In the genomic region with DNA sequence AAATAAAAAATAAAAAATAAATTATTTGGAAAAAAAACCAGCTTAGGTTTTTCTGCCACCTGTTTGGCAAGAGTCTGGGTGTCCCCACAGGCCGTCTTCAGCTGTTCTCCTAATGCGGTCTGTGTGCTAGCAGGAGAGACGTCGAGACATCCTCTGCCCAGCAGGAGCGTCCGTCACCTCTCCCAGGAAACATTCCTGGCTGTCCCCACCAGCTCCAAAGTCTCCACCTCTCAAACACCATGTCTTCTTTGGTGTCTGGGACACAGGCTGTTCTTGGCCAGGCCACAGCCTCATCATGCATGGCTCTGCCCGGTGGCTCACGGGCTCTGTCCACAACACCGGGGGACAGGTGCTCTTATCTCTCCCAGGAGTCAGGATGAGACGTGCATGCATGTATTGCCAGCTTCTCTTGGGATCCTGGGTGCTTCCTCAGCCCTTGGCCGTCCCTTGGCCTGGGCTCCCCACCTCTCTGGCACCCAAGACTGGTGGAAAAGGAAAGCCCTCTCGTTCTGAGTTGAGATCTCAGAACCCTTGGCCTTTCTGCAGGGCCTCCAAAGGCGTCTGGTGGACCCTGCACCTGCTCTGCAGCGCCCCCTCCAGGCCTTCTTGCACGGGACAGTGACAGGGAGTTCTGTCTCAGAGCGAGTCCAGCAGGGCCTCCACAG, we compare ENCODE assay signal across 9 cellular contexts.
DNase-seq lines count a peak whose midpoint lies in the region; ATAC-seq and TF ChIP-seq lines count a peak whose summit lies in the region.
"Had no signal": no experiment of that assay in that cellular context is flagged by ENCODE, and none has a peak within 500 bp of the region (broad histone marks: within the 10 kb centered on the region; RNA-seq: fewer than 3 reads in every experiment).

No MANE protein-coding gene starts in this region.

- no peak overlapping the region for H3K4me3 Mint-ChIP-seq in activated T-helper 17 cell treated with anti-CD3 and anti-CD28 coated beads, Interleukin-2, amount 50 U/mL, for 72 hours
- H3K4me3 Mint-ChIP-seq: T-helper 17 cell had no signal

- in situ Hi-C loops in transverse colon (cut with MboI; ENCODE audit: low pct_ligation_motif_present in 1 of 4, low pct_unique_long_range_greater_than_20kb in 1 of 4, low sequenced_read_pairs in 3 of 4), result no loop called here

- no peaks in the 10 kb centered on the region for H3K79me2 ChIP-seq in MM.1S (ENCODE audit: low read length)

- no peak for TF ChIP-seq EP300 in transverse colon (IDR thresholded peaks at IDR 0.05; ENCODE audit: low read depth)

- H3K9me2 ChIP-seq in MM.1S (replicated peaks; ENCODE audit: insufficient read depth, low read length), result no peaks in the 10 kb centered on the region

- TF ChIP-seq CTCF in MM.1S (IDR thresholded peaks at IDR 0.05; ENCODE audit: low read length), result peak; percentile 46
- TF ChIP-seq CTCF in transverse colon (IDR thresholded peaks at IDR 0.05), result peak; percentile 30 to 61 (median 50)

- H3K27me3 Mint-ChIP-seq in activated T-helper 17 cell treated with anti-CD3 and anti-CD28 coated beads, Interleukin-2, amount 50 U/mL, for 72 hours, result peaks cover 7% of the 10 kb centered on the region

- H2AFZ ChIP-seq in MM.1S (ENCODE audit: low read length), result no peak overlapping the region

- peak; percentile 54 for ATAC-seq in activated T-helper 17 cell treated with anti-CD3 and anti-CD28 coated beads, Interleukin-2, amount 50 U/mL, for 72 hours (replicated peaks)
- ATAC-seq in left colon, result peak; percentile 25
- ATAC-seq in GM18519 (IDR thresholded peaks at IDR 0.05; ENCODE audit: low FRiP score, unreplicated experiment), result no peak
- ATAC-seq in HG02678 (IDR thresholded peaks at IDR 0.05; ENCODE audit: unreplicated experiment), result no peak
- ATAC-seq: T-helper 17 cell had no signal

- H3K36me3 Mint-ChIP-seq in activated T-helper 17 cell treated with anti-CD3 and anti-CD28 coated beads, Interleukin-2, amount 50 U/mL, for 72 hours (ENCODE audit: low read depth), result no peaks in the 10 kb centered on the region

- H3K27ac ChIP-seq in MM.1S (ENCODE audit: low read length) (no peak overlapping the region), transverse colon (peak overlapping the region in 1 of 4 donors; percentile 77)

- H3K4me1 Mint-ChIP-seq in activated T-helper 17 cell treated with anti-CD3 and anti-CD28 coated beads, Interleukin-2, amount 50 U/mL, for 72 hours, result no peaks in the 10 kb centered on the region

- H4K20me1 ChIP-seq in MM.1S (ENCODE audit: insufficient read depth, low read length), result no peaks in the 10 kb centered on the region

- no peak overlapping the region for H3K4me3 ChIP-seq in MM.1S (ENCODE audit: low read length)
- no peak overlapping the region for H3K4me3 ChIP-seq in transverse colon

- peaks cover 9% of the 10 kb centered on the region for H3K27me3 ChIP-seq in MM.1S (replicated peaks; ENCODE audit: insufficient read depth, low read length)
- peaks cover 30% of the 10 kb centered on the region for H3K27me3 ChIP-seq in transverse colon

- H3K9me3 Mint-ChIP-seq in activated T-helper 17 cell treated with anti-CD3 and anti-CD28 coated beads, Interleukin-2, amount 50 U/mL, for 72 hours, result no peaks in the 10 kb centered on the region

- H3K4me2 ChIP-seq in MM.1S (ENCODE audit: low read depth, low read length), result no peak overlapping the region

- no peaks in the 10 kb centered on the region for H3K9me3 ChIP-seq in MM.1S (replicated peaks; ENCODE audit: insufficient read depth, low read length)
- H3K9me3 ChIP-seq in transverse colon, result no peaks in the 10 kb centered on the region

- H3K9ac ChIP-seq in MM.1S (ENCODE audit: low read length), result no peak overlapping the region

- DNase-seq in DMS 273 (lab: John Stamatoyannopoulos, UW; ENCODE audit: unreplicated experiment) (peak; percentile 77), DMS 273 treated with DMSO at 0.1 percent for 48 hours (lab: John Stamatoyannopoulos, UW) (no peak), MM.1S (no peak), left colon (peak; percentile 72 to 76), transverse colon (peak; percentile 82)

- H3K4me1 ChIP-seq in MM.1S (ENCODE audit: low read length) (peaks cover 23% of the 10 kb centered on the region), transverse colon (peaks cover 13 to 52% (median 38%) of the 10 kb centered on the region in 4 donors)

- 67 to 75% methylated on average over 4 to 16 of the region's 16 CpGs for WGBS in transverse colon (ENCODE audit: low coverage in 1 of 2), 2 donors

- TF ChIP-seq POLR2A in transverse colon (IDR thresholded peaks at IDR 0.05), result no peak

- H3K36me3 ChIP-seq in MM.1S (replicated peaks; ENCODE audit: insufficient read depth, low read length) (no peaks in the 10 kb centered on the region), transverse colon (no peaks in the 10 kb centered on the region)

- no peak overlapping the region for H3K27ac Mint-ChIP-seq in activated T-helper 17 cell treated with anti-CD3 and anti-CD28 coated beads, Interleukin-2, amount 50 U/mL, for 72 hours
- H3K27ac Mint-ChIP-seq: T-helper 17 cell had no signal

- H3F3A ChIP-seq in MM.1S (ENCODE audit: insufficient read depth, low read length), result peaks cover 12% of the 10 kb centered on the region

- intact Hi-C loops in left colon (cut with DNase I, micrococcal nuclease) (no loop called here), transverse colon (cut with DNase I; ENCODE audit: low total_unique reads) (no loop called here)

Comparison
In these comparisons a context has a peak if more than half of its experiments do, and no peak if none do; other contexts are left out.
1. DNase-seq: peak in DMS 273 (single experiment), left colon (2 of 2) and transverse colon (single experiment); none in DMS 273 treated with DMSO at 0.1 percent for 48 hours (single experiment) and MM.1S (single experiment).
2. ATAC-seq: peak in activated T-helper 17 cell treated with anti-CD3 and anti-CD28 coated beads, Interleukin-2, amount 50 U/mL, for 72 hours (single experiment) and left colon (single experiment); none in GM18519 (single experiment) and HG02678 (single experiment).